In genomic region chr2:56444339-56444738, GRCh38 we compare ENCODE assay signal across 13 cellular contexts.
DNase-seq lines count a peak whose midpoint lies in the region; FAIRE-seq and TF ChIP-seq lines count a peak whose summit lies in the region.
"Had no signal": no experiment of that assay in that cellular context is flagged by ENCODE, and none has a peak within 500 bp of the region (broad histone marks: within the 10 kb centered on the region; RNA-seq: fewer than 3 reads in every experiment).

No MANE protein-coding gene starts in this region.

- H3K9me3 ChIP-seq in SK-N-SH: no peaks in the 10 kb centered on the region
- H3K9me3 ChIP-seq in effector memory CD4-positive, alpha-beta T cell (ENCODE audit: control insufficient read depth, low read length): peaks cover 3% of the 10 kb centered on the region
- H3K9me3 ChIP-seq: SJSA1 had no signal

- no peaks in the 10 kb centered on the region for H3K27me3 Mint-ChIP-seq in nephron (ENCODE audit: low read depth)

- WGBS in SK-N-SH (ENCODE audit: low lambda C conversion rate): 42% methylated on average over 4 of the region's 4 CpGs

- in situ Hi-C loops in G401 (cut with HindIII; ENCODE audit: low sequenced_read_pairs): no loop called here

- DNase-seq in G401 (ENCODE audit: low spot score) (peak; percentile 7), NCI-H1417 treated with DMSO at 0.1 percent for 48 hours (lab: John Stamatoyannopoulos, UW) (peak; percentile 22), SK-N-SH (no peak), Kasumi-1 (lab: John Stamatoyannopoulos, UW) (no peak), D721Med (ENCODE audit: insufficient read length, low spot score) (no peak)
- no peak for DNase-seq in effector memory CD4-positive, alpha-beta T cell
- DNase-seq: activated CD4-positive, alpha-beta T cell treated with anti-CD3 and anti-CD28 coated beads for 48 hours; DMS79 treated with DMSO at 0.1 percent for 48 hours; GOT3; hippocampal formation; spleen had no signal

- H3F3A ChIP-seq in SK-N-SH (replicated peaks; ENCODE audit: insufficient read depth): peaks cover under 1% of the 10 kb centered on the region

- no peaks in the 10 kb centered on the region for H3K36me3 Mint-ChIP-seq in nephron (ENCODE audit: low read depth)

- H3K27me3 ChIP-seq in SK-N-SH (ENCODE audit: insufficient read depth): no peaks in the 10 kb centered on the region
- no peaks in the 10 kb centered on the region for H3K27me3 ChIP-seq in effector memory CD4-positive, alpha-beta T cell (replicated peaks; ENCODE audit: control insufficient read depth, insufficient read depth, low read length, poor library complexity, severe bottlenecking)
- H3K27me3 ChIP-seq: SJSA1, spleen had no signal

- no peak for TF ChIP-seq EP300 in SK-N-SH (IDR thresholded peaks at IDR 0.05; ENCODE audit: borderline replicate concordance in 1 of 2, low read depth in 1 of 2, low read length in 1 of 2)

- H3K9me3 Mint-ChIP-seq in nephron: no peaks in the 10 kb centered on the region

- H3K27ac ChIP-seq in SK-N-SH (ENCODE audit: low read depth in 2 of 2, low read length in 1 of 2): no peak overlapping the region
- H3K27ac ChIP-seq in effector memory CD4-positive, alpha-beta T cell (ENCODE audit: insufficient read depth, low read length, poor library complexity, severe bottlenecking): no peak overlapping the region
- H3K27ac ChIP-seq: SJSA1, spleen had no signal

- no peaks in the 10 kb centered on the region for H3K79me2 ChIP-seq in SK-N-SH (ENCODE audit: insufficient read depth)

- TF ChIP-seq RAD21 in SK-N-SH (IDR thresholded peaks at IDR 0.05; ENCODE audit: low read length): no peak

- no peak overlapping the region for H3K4me3 ChIP-seq in SK-N-SH (ENCODE audit: low read depth in 2 of 2, low read length in 1 of 2)
- H3K4me3 ChIP-seq in effector memory CD4-positive, alpha-beta T cell (ENCODE audit: insufficient read depth, low read depth, low read length, poor library complexity, severe bottlenecking): no peak overlapping the region
- H3K4me3 ChIP-seq: SJSA1, spleen had no signal

- H4K20me1 ChIP-seq in SK-N-SH (ENCODE audit: insufficient read depth): no peaks in the 10 kb centered on the region

- no peak overlapping the region for H3K4me2 ChIP-seq in SK-N-SH

- H3K9ac ChIP-seq in SK-N-SH: no peak overlapping the region

- H3K4me1 Mint-ChIP-seq in nephron: peaks cover 19% of the 10 kb centered on the region

- TF ChIP-seq CTCF in SK-N-SH (IDR thresholded peaks at IDR 0.05) (no peak), nephron (IDR thresholded peaks at IDR 0.05; ENCODE audit: unreplicated experiment in 3 of 3) (no peak), D721Med (IDR thresholded peaks at IDR 0.05; ENCODE audit: insufficient read depth, missing control alignments) (no peak)

- H3K4me1 ChIP-seq in SK-N-SH (ENCODE audit: control insufficient read depth in 1 of 2, insufficient read depth in 2 of 2, low read depth in 1 of 2, low read length in 1 of 2): peaks cover 0 to 5% of the 10 kb centered on the region in 2 experiments; a peak in 1 of 4 replicates
- H3K4me1 ChIP-seq in effector memory CD4-positive, alpha-beta T cell (ENCODE audit: control insufficient read depth, insufficient read depth, low read length, poor library complexity, severe bottlenecking): no peaks in the 10 kb centered on the region
- H3K4me1 ChIP-seq: SJSA1, spleen had no signal

- H3K27ac Mint-ChIP-seq in nephron: peak overlapping the region; percentile 27 to 69 (median 48)

- H2AFZ ChIP-seq in SK-N-SH (ENCODE audit: low read depth): 0 out of 2 replicates have a peak overlapping the region, but pooled peaks have one; percentile 7

- H3K4me3 Mint-ChIP-seq in nephron: no peak overlapping the region

- no peak for FAIRE-seq in D721Med (lab: Jason Lieb, UNC)

- CTCF ChIA-PET in SK-N-SH (lab: Yijun Ruan, JAX): interaction anchor here (0.9 kb wide), 1 partner anchor 22 kb away, joined by 6 read pairs; no protein-coding TSS in a partner anchor

- no peaks in the 10 kb centered on the region for H3K9me2 ChIP-seq in SK-N-SH

- POLR2A ChIA-PET in SK-N-SH (lab: Yijun Ruan, JAX): no interaction called here

- no peaks in the 10 kb centered on the region for H3K36me3 ChIP-seq in SK-N-SH (replicated peaks in 1 of 2; ENCODE audit: control insufficient read depth in 1 of 2, insufficient read depth in 2 of 2, low read length in 1 of 2)
- no peaks in the 10 kb centered on the region for H3K36me3 ChIP-seq in effector memory CD4-positive, alpha-beta T cell (ENCODE audit: control insufficient read depth, insufficient read depth, low read length)
- H3K36me3 ChIP-seq: SJSA1, spleen had no signal

TF ChIP-seq in SK-N-SH, 30 proteins besides CTCF, POLR2A, EP300 and RAD21:
- TF ChIP-seq EZH2phosphoT487 (IDR thresholded peaks at IDR 0.05; ENCODE audit: borderline replicate concordance, low read depth): no peak
- no peak for TF ChIP-seq YY1 (IDR thresholded peaks at IDR 0.05; ENCODE audit: low read depth)
- peak; percentile 56; the same call in 1 of the 2 replicates for TF ChIP-seq NFIC (IDR thresholded peaks at IDR 0.05; ENCODE audit: borderline replicate concordance)
- TF ChIP-seq, protein P1, sequence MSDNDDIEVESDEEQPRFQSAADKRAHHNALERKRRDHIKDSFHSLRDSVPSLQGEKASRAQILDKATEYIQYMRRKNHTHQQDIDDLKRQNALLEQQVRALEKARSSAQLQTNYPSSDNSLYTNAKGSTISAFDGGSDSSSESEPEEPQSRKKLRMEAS (IDR thresholded peaks at IDR 0.05; ENCODE audit: low read depth): 0 out of 2 replicates have a peak, but pooled peaks have one; percentile 26
- TF ChIP-seq FOSL2 (IDR thresholded peaks at IDR 0.05; ENCODE audit: borderline replicate concordance, low read depth): no peak
- TF ChIP-seq GATA2 (CRISPR knock-in tag; IDR thresholded peaks at IDR 0.05): no peak
- no peak for TF ChIP-seq ELF1 (IDR thresholded peaks at IDR 0.05)
- TF ChIP-seq TAF1 (IDR thresholded peaks at IDR 0.05; ENCODE audit: borderline replicate concordance, low read depth, low read length): no peak
- no peak for TF ChIP-seq USF1 (IDR thresholded peaks at IDR 0.05; ENCODE audit: borderline replicate concordance, low read depth)
- no peak for TF ChIP-seq TCF12 (IDR thresholded peaks at IDR 0.05)
- no peak for TF ChIP-seq RFX5 (IDR thresholded peaks at IDR 0.05; ENCODE audit: low read length)
- no peak for TF ChIP-seq IRF3 (IDR thresholded peaks at IDR 0.05; ENCODE audit: low read depth, low read length)
- no peak for TF ChIP-seq JUND (IDR thresholded peaks at IDR 0.05)
- TF ChIP-seq FOXJ3 (CRISPR knock-in tag; IDR thresholded peaks at IDR 0.05): no peak
- TF ChIP-seq TEAD4 (IDR thresholded peaks at IDR 0.05; ENCODE audit: borderline replicate concordance, insufficient read depth): no peak
- TF ChIP-seq, protein P2, sequence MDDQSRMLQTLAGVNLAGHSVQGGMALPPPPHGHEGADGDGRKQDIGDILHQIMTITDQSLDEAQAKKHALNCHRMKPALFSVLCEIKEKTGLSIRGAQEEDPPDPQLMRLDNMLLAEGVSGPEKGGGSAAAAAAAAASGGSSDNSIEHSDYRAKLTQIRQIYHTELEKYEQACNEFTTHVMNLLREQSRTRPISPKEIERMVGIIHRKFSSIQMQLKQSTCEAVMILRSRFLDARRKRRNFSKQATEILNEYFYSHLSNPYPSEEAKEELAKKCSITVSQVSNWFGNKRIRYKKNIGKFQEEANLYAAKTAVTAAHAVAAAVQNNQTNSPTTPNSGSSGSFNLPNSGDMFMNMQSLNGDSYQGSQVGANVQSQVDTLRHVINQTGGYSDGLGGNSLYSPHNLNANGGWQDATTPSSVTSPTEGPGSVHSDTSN (IDR thresholded peaks at IDR 0.05): no peak
- no peak for TF ChIP-seq MXI1 (IDR thresholded peaks at IDR 0.05; ENCODE audit: low read depth, low read length)
- no peak for TF ChIP-seq REST (IDR thresholded peaks at IDR 0.05; ENCODE audit: low read depth, low read length)

Comparison
In these comparisons a context has a peak if more than half of its experiments do, and no peak if none do; other contexts are left out.
1. DNase-seq: peak in G401 (single experiment) and NCI-H1417 treated with DMSO at 0.1 percent for 48 hours (single experiment); none in SK-N-SH (single experiment), effector memory CD4-positive, alpha-beta T cell (0 of 3), Kasumi-1 (0 of 2) and D721Med (single experiment).